11 cellular contexts compared by ENCODE assay signal in genomic region chr5:171365351-171365750, GRCh38. TPM values are rescaled to one million over a fixed set of nuclear protein-coding genes. Genes with fewer than 3 reads are reported as not detected.
DNase-seq lines count a peak whose midpoint lies in the region; TF ChIP-seq lines count a peak whose summit lies in the region.
"Had no signal": no experiment of that assay in that cellular context is flagged by ENCODE, and none has a peak within 500 bp of the region (broad histone marks: within the 10 kb centered on the region; RNA-seq: fewer than 3 reads in every experiment).

No MANE protein-coding gene starts in this region.

- H3K36me3 ChIP-seq in PC-9 (ENCODE audit: low read depth) (no peaks in the 10 kb centered on the region), tibial artery (no peaks in the 10 kb centered on the region), thyroid gland (no peaks in the 10 kb centered on the region), testis (ENCODE audit: low read depth, missing control alignments) (no peaks in the 10 kb centered on the region)
- H3K36me3 ChIP-seq: neutrophil had no signal

- CTCF ChIA-PET in AG04449 (lab: Yijun Ruan, JAX): no interaction called here
- CTCF ChIA-PET in PC-9 (lab: Charles Lee): no interaction called here

- TF ChIP-seq POLR2A in thyroid gland (IDR thresholded peaks at IDR 0.05) (no peak), testis (IDR thresholded peaks at IDR 0.05) (no peak)

- TF ChIP-seq CTCF in AG04449 (IDR thresholded peaks at IDR 0.05; ENCODE audit: insufficient read depth, low read length, missing control alignments): peak; percentile 20
- TF ChIP-seq CTCF in GM12873 (IDR thresholded peaks at IDR 0.05; ENCODE audit: insufficient read depth, low read depth, low read length, missing control alignments): peak; percentile 52
- TF ChIP-seq CTCF in PC-9 (conservative IDR thresholded peaks at IDR 0.05): 0 out of 2 replicates have a peak, but pooled peaks have one; percentile 37
- peak; percentile 52 for TF ChIP-seq CTCF in fibroblast of pulmonary artery (IDR thresholded peaks at IDR 0.05; ENCODE audit: low read length, missing control alignments)
- no peak for TF ChIP-seq CTCF in tibial artery (IDR thresholded peaks at IDR 0.05)
- TF ChIP-seq CTCF in thyroid gland (IDR thresholded peaks at IDR 0.05): no peak
- peak in 1 of 3 experiments; percentile 25 for TF ChIP-seq CTCF in testis (IDR thresholded peaks at IDR 0.05)

- no peak overlapping the region for H3K4me3 ChIP-seq in AG04449 (ENCODE audit: low read depth, low read length)
- H3K4me3 ChIP-seq in PC-9: no peak overlapping the region
- no peak overlapping the region for H3K4me3 ChIP-seq in fibroblast of pulmonary artery (replicated peaks; ENCODE audit: low read depth, low read length)
- H3K4me3 ChIP-seq in tibial artery: no peak overlapping the region
- H3K4me3 ChIP-seq in thyroid gland (replicated peaks in 1 of 3): no peak overlapping the region
- no peak overlapping the region for H3K4me3 ChIP-seq in testis

- BruUV-seq in PC-9 (replicated peaks; lab: Mats Ljungman, UMichigan): no TSS peak

- POLR2A ChIA-PET in AG04449 (lab: Yijun Ruan, JAX) (no interaction called here), PC-9 (lab: Charles Lee; ENCODE audit: unreplicated experiment) (no interaction called here)

- DNase-seq in AG04449 (ENCODE audit: low read depth, low spot score) (no peak), PC-9 (no peak), fibroblast of pulmonary artery (ENCODE audit: low read depth) (no peak), tibial artery (no peak), thyroid gland (no peak), testis (no peak), hepatic stellate cell (ENCODE audit: low spot score) (no peak)

- H3K4me1 ChIP-seq in PC-9 (replicated peaks; ENCODE audit: insufficient read depth) (peaks cover 8% of the 10 kb centered on the region), tibial artery (no peaks in the 10 kb centered on the region), thyroid gland (no peaks in the 10 kb centered on the region), testis (no peaks in the 10 kb centered on the region)

- H3K27ac ChIP-seq in PC-9 (no peak overlapping the region), tibial artery (no peak overlapping the region), thyroid gland (no peak overlapping the region), testis (no peak overlapping the region)
- H3K27ac ChIP-seq: neutrophil, RWPE1 had no signal

- no peaks in the 10 kb centered on the region for H3K79me2 ChIP-seq in PC-9 (ENCODE audit: low read depth)

- H3K27me3 ChIP-seq in PC-9 (ENCODE audit: insufficient read depth, low read depth) (no peaks in the 10 kb centered on the region), tibial artery (peaks cover 0 to 8% of the 10 kb centered on the region in 2 donors), thyroid gland (no peaks in the 10 kb centered on the region), testis (no peaks in the 10 kb centered on the region)

- H3K9me3 ChIP-seq in PC-9 (ENCODE audit: insufficient read depth, low read depth) (no peaks in the 10 kb centered on the region), tibial artery (no peaks in the 10 kb centered on the region), thyroid gland (no peaks in the 10 kb centered on the region), testis (no peaks in the 10 kb centered on the region)
- H3K9me3 ChIP-seq: neutrophil had no signal

- no peak overlapping the region for H2AFZ ChIP-seq in PC-9

- no peaks in the 10 kb centered on the region for H4K20me1 ChIP-seq in PC-9 (ENCODE audit: insufficient read depth)

- no peak overlapping the region for H3K4me2 ChIP-seq in PC-9

- no peaks in the 10 kb centered on the region for H3K9me2 ChIP-seq in PC-9 (ENCODE audit: insufficient read depth)

- intact Hi-C loops in PC-9 (cut with micrococcal nuclease; ENCODE audit: unreplicated experiment) (no loop called here), tibial artery (cut with DNase I; ENCODE audit: low total_unique reads) (no loop called here), thyroid gland (cut with DNase I) (no loop called here), testis (cut with DNase I; ENCODE audit: low total_unique reads) (no loop called here)

- no peaks in the 10 kb centered on the region for H3F3A ChIP-seq in PC-9 (ENCODE audit: insufficient read depth, low read depth)

- WGBS in thyroid gland, 2 donors: 38 to 42% methylated on average over 7 of the region's 7 CpGs
- 46 to 71% methylated on average over 7 of the region's 7 CpGs for WGBS in testis, 2 donors

RNA-seq across cellular contexts. Expression of gene NPM1, which starts 22.3 kb away (rescaled TPM):
- total RNA-seq in PC-9 (2021) (2,285 and 2,364 TPM in 2 replicates), thyroid gland (100 to 1,000 TPM; 455 to 777 (median 561) TPM), testis (100 to 1,000 TPM; 398 to 430 TPM)
- polyA plus RNA-seq in testis (ENCODE audit: insufficient read depth, low read depth, low replicate concordance): 835 TPM

RNA-seq across cellular contexts. Expression of gene FGF18, which starts 54.1 kb away (rescaled TPM):
- total RNA-seq in PC-9 (2021): 0.52 and 1.1 TPM in 2 replicates
- total RNA-seq in thyroid gland: 1 to 10 TPM in 2 of 4 donors, under 1 TPM in 1, not detected in 1; 0.67 to 1.4 (median 1.0) TPM
- total RNA-seq in testis: under 1 TPM; 0.68 to 0.79 TPM
- 1.6 TPM for polyA plus RNA-seq in testis (ENCODE audit: insufficient read depth, low read depth, low replicate concordance)

RNA-seq across cellular contexts. Expression of gene TLX3, which starts 56.3 kb away (rescaled TPM):
- total RNA-seq in PC-9 (2021) (not detected in 2 replicates), thyroid gland (not detected), testis (not detected)
- 0.21 TPM for polyA plus RNA-seq in testis (ENCODE audit: insufficient read depth, low read depth, low replicate concordance)
- total RNA-seq: ureter had no signal

Comparison
In these comparisons a context has a peak if more than half of its experiments do, and no peak if none do; other contexts are left out.
1. CTCF ChIP-seq: peak in AG04449 (single experiment), GM12873 (single experiment), PC-9 (single experiment) and fibroblast of pulmonary artery (single experiment); none in tibial artery (0 of 2) and thyroid gland (0 of 6).